Comparison of ENCODE assay signal across 2 cellular contexts in the genomic region with DNA sequence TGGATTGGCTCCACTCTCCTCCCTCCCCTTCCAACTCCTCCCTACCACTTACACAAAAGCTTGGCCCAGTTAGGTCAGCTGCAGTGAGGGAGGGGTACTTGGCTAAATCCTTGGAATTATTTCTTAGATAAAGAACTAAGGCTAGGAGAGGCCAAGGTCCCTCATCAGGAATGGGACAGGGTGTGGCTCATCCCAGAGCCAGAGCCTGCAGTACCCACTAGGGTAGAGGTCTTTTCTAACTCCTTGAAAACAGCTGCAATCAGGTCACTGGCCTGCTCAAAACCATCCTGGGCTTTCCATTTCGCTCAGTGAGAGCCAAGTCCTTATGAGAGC.
TF ChIP-seq lines count a peak whose summit lies in the region.

No MANE protein-coding gene starts in this region.

TF ChIP-seq in HCT116, 20 proteins besides CTCF, POLR2A, EP300 and RAD21:
- TF ChIP-seq CBX3 (IDR thresholded peaks at IDR 0.05; ENCODE audit: low read depth), result no peak
- no peak for TF ChIP-seq POLR2AphosphoS5 (IDR thresholded peaks at IDR 0.05; ENCODE audit: low read depth, low read length)
- no peak for TF ChIP-seq FOSL1 (IDR thresholded peaks at IDR 0.05; ENCODE audit: low read depth)
- TF ChIP-seq SRF (IDR thresholded peaks at IDR 0.05; ENCODE audit: low read depth), result no peak
- no peak for TF ChIP-seq YY1 (IDR thresholded peaks at IDR 0.05; ENCODE audit: extremely low read depth, insufficient replicate concordance, low read depth, low read length)
- TF ChIP-seq EZH2phosphoT487 (IDR thresholded peaks at IDR 0.05; ENCODE audit: borderline replicate concordance), result no peak
- TF ChIP-seq JUND (IDR thresholded peaks at IDR 0.05), result no peak
- TF ChIP-seq SP1 (IDR thresholded peaks at IDR 0.05; ENCODE audit: low read depth), result no peak
- TF ChIP-seq TCF7L2 (IDR thresholded peaks at IDR 0.05; ENCODE audit: borderline replicate concordance, extremely low read depth, insufficient read depth, insufficient read length), result no peak
- TF ChIP-seq, protein P1, sequence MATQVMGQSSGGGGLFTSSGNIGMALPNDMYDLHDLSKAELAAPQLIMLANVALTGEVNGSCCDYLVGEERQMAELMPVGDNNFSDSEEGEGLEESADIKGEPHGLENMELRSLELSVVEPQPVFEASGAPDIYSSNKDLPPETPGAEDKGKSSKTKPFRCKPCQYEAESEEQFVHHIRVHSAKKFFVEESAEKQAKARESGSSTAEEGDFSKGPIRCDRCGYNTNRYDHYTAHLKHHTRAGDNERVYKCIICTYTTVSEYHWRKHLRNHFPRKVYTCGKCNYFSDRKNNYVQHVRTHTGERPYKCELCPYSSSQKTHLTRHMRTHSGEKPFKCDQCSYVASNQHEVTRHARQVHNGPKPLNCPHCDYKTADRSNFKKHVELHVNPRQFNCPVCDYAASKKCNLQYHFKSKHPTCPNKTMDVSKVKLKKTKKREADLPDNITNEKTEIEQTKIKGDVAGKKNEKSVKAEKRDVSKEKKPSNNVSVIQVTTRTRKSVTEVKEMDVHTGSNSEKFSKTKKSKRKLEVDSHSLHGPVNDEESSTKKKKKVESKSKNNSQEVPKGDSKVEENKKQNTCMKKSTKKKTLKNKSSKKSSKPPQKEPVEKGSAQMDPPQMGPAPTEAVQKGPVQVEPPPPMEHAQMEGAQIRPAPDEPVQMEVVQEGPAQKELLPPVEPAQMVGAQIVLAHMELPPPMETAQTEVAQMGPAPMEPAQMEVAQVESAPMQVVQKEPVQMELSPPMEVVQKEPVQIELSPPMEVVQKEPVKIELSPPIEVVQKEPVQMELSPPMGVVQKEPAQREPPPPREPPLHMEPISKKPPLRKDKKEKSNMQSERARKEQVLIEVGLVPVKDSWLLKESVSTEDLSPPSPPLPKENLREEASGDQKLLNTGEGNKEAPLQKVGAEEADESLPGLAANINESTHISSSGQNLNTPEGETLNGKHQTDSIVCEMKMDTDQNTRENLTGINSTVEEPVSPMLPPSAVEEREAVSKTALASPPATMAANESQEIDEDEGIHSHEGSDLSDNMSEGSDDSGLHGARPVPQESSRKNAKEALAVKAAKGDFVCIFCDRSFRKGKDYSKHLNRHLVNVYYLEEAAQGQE (IDR thresholded peaks at IDR 0.05; ENCODE audit: low read depth), result no peak
- TF ChIP-seq, protein P2, sequence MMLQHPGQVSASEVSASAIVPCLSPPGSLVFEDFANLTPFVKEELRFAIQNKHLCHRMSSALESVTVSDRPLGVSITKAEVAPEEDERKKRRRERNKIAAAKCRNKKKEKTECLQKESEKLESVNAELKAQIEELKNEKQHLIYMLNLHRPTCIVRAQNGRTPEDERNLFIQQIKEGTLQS (IDR thresholded peaks at IDR 0.05), result no peak
- no peak for TF ChIP-seq CEBPB (IDR thresholded peaks at IDR 0.05; ENCODE audit: low read depth)
- TF ChIP-seq EGR1 (IDR thresholded peaks at IDR 0.05; ENCODE audit: low read depth), result no peak
- TF ChIP-seq, protein P3, sequence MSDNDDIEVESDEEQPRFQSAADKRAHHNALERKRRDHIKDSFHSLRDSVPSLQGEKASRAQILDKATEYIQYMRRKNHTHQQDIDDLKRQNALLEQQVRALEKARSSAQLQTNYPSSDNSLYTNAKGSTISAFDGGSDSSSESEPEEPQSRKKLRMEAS (IDR thresholded peaks at IDR 0.05), result no peak
- no peak for TF ChIP-seq EZH2 (IDR thresholded peaks at IDR 0.05)

TF ChIP-seq in WTC11, 78 proteins besides CTCF, POLR2A, EP300 and RAD21:
- peak; percentile 59; the same call in 1 of the 2 replicates for TF ChIP-seq ETV6 (CRISPR knock-in tag; IDR thresholded peaks at IDR 0.05)
- TF ChIP-seq TEAD1 (CRISPR knock-in tag; IDR thresholded peaks at IDR 0.05), result 0 out of 2 replicates have a peak, but pooled peaks have one; percentile 36
- no peak for TF ChIP-seq CREM (CRISPR knock-in tag; IDR thresholded peaks at IDR 0.05)
